Comparison of ENCODE assay signal across 8 cellular contexts in the genomic region with DNA sequence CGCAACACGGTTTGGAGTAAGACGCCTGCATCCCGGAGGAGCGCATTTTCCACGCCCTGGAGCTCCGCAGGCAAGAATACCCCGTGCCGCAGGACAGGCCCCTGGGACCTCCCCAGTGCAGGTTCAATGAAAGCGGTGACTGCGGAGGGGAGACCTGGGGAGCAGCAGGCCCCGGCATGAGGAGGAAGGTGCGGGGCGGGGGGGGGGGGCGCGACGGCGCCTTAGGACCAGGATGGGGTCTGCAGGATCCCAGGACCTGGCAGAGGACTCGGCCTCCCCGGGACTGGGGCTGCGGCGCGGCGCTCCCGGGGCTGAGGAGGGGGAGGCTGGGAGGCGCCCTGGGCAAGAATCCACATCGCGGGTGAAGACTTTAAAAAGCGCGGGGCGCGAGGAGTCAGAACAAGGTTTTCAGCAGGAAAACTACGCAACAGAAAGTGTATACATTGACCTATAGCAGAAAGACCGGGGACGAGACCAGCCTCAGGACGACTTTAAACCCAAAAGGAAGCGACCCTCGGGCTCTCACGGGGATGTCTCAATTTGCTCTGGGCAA. TPM values are rescaled to one million over a fixed set of nuclear protein-coding genes. Genes with fewer than 3 reads are reported as not detected.
DNase-seq lines count a peak whose midpoint lies in the region; ATAC-seq and TF ChIP-seq lines count a peak whose summit lies in the region.

No MANE protein-coding gene starts in this region.

- H3K79me2 ChIP-seq in OCI-LY1 (ENCODE audit: insufficient read depth, low read length) (no peaks in the 10 kb centered on the region), mesendoderm (ENCODE audit: control insufficient read depth, insufficient read depth, low read length) (peaks cover 3% of the 10 kb centered on the region)

- H4K8ac ChIP-seq in mesendoderm (ENCODE audit: low read depth, low read length): no peak overlapping the region

- ATAC-seq in HG02623 (IDR thresholded peaks at IDR 0.05; ENCODE audit: unreplicated experiment) (peak; percentile 22), upper lobe of right lung (peak; percentile 21)

- H3K4me2 ChIP-seq in OCI-LY1 (ENCODE audit: low read length) (peak overlapping the region; percentile 86), mesendoderm (ENCODE audit: low read length) (peak overlapping the region; percentile 76)

- H3K23ac ChIP-seq in mesendoderm (ENCODE audit: low read length): peak overlapping the region; percentile 15

- TF ChIP-seq CTCF in OCI-LY1 (IDR thresholded peaks at IDR 0.05; ENCODE audit: low read length) (no peak), upper lobe of right lung (IDR thresholded peaks at IDR 0.05) (no peak)

- peak overlapping the region; percentile 31 for H2BK120ac ChIP-seq in mesendoderm (ENCODE audit: low read depth, low read length)

- H3K4me1 ChIP-seq in OCI-LY1 (ENCODE audit: insufficient read depth, low read length, severe bottlenecking) (peaks cover 13% of the 10 kb centered on the region), mesendoderm (ENCODE audit: control insufficient read depth, low read depth, low read length) (peaks cover 2% of the 10 kb centered on the region), upper lobe of right lung (no peaks in the 10 kb centered on the region)

- H3K4ac ChIP-seq in mesendoderm (ENCODE audit: low read depth, low read length): peak overlapping the region; percentile 64

- H3F3A ChIP-seq in OCI-LY1 (ENCODE audit: insufficient read depth, low read length): no peaks in the 10 kb centered on the region

- H4K20me1 ChIP-seq in OCI-LY1 (ENCODE audit: insufficient read depth, low read length): no peaks in the 10 kb centered on the region

- H4K5ac ChIP-seq in mesendoderm (ENCODE audit: low read length): no peak overlapping the region

- intact Hi-C loops in upper lobe of right lung (cut with DNase I): no loop called here

- H3K27me3 ChIP-seq in OCI-LY1 (ENCODE audit: insufficient read depth, low read length) (no peaks in the 10 kb centered on the region), mesendoderm (ENCODE audit: insufficient read depth, low read length, poor library complexity) (no peaks in the 10 kb centered on the region), upper lobe of right lung (no peaks in the 10 kb centered on the region)

- H3K9me2 ChIP-seq in OCI-LY1 (ENCODE audit: low read depth, low read length): no peaks in the 10 kb centered on the region

- H3K9me3 ChIP-seq in OCI-LY1 (ENCODE audit: low read length) (no peaks in the 10 kb centered on the region), upper lobe of right lung (no peaks in the 10 kb centered on the region)

- no peak overlapping the region for H2AK5ac ChIP-seq in mesendoderm (ENCODE audit: low read length)

- no peak overlapping the region for H2BK15ac ChIP-seq in mesendoderm (replicated peaks; ENCODE audit: low read depth)

- no peaks in the 10 kb centered on the region for H3K79me1 ChIP-seq in mesendoderm (ENCODE audit: low read length)

- peak; percentile 4 for DNase-seq in stimulated activated CD4-positive, alpha-beta T cell treated with anti-CD3 and anti-CD28 coated beads, Interleukin-12 subunit alpha, Interleukin-12 subunit beta, amount 100 ng/mL, for 4 hours
- no peak for DNase-seq in stimulated activated CD4-positive, alpha-beta T cell treated with anti-CD3 and anti-CD28 coated beads, Interleukin-4, amount 100 ng/mL, for 24 hours
- DNase-seq in ecto neural progenitor cell (ENCODE audit: low spot score) (peak; percentile 70), mesendoderm (no peak), upper lobe of right lung (no peak), midbrain (lab: John Stamatoyannopoulos, UW) (no peak)

- H2AFZ ChIP-seq in OCI-LY1 (ENCODE audit: low read length): no peak overlapping the region

- H3K9ac ChIP-seq in OCI-LY1 (ENCODE audit: low read length) (peak overlapping the region; percentile 70), mesendoderm (ENCODE audit: low read length) (peak overlapping the region; percentile 88)

- H2BK5ac ChIP-seq in mesendoderm (ENCODE audit: low read length): no peak overlapping the region

- peak overlapping the region; percentile 63 for H3K18ac ChIP-seq in mesendoderm (ENCODE audit: low read length)

- H3K27ac ChIP-seq in OCI-LY1 (ENCODE audit: low read depth, low read length, poor library complexity, severe bottlenecking) (peak overlapping the region; percentile 21), mesendoderm (ENCODE audit: low read depth, low read length) (peak overlapping the region; percentile 27), upper lobe of right lung (peak overlapping the region; percentile 95)

- WGBS in mesendoderm (ENCODE audit: extremely low coverage, insufficient coverage, low lambda C conversion rate): no CpG with 5 or more reads among the region's 39 CpGs

- H3K36me3 ChIP-seq in OCI-LY1 (ENCODE audit: insufficient read depth, low read length): peaks cover 25% of the 10 kb centered on the region
- no peaks in the 10 kb centered on the region for H3K36me3 ChIP-seq in mesendoderm (ENCODE audit: control insufficient read depth, insufficient read depth, low read length)
- no peaks in the 10 kb centered on the region for H3K36me3 ChIP-seq in upper lobe of right lung

- H3K4me3 ChIP-seq in OCI-LY1 (ENCODE audit: low read depth, low read length, poor library complexity, severe bottlenecking): peak overlapping the region; percentile 78
- H3K4me3 ChIP-seq in mesendoderm (ENCODE audit: low read length): peak overlapping the region; percentile 98
- peak overlapping the region; percentile 85 for H3K4me3 ChIP-seq in upper lobe of right lung

- H3K56ac ChIP-seq in mesendoderm (ENCODE audit: low read length): peak overlapping the region; percentile 84

RNA-seq across cellular contexts. Expression of a gene that starts 0.4 kb away (rescaled TPM):
- 12.0 TPM for polyA plus RNA-seq in mesendoderm (2013, experiment 1 of 2)
- 13.8 TPM for polyA plus RNA-seq in mesendoderm (2013, experiment 2 of 2)
- 23.2 TPM for total RNA-seq in upper lobe of right lung

RNA-seq across cellular contexts. Expression of a gene that starts 52.2 kb away (rescaled TPM):
- 19.5 TPM for polyA plus RNA-seq in mesendoderm (2013, experiment 1 of 2)
- 19.6 TPM for polyA plus RNA-seq in mesendoderm (2013, experiment 2 of 2)
- total RNA-seq in upper lobe of right lung: 13.1 TPM

Comparison
In these comparisons a context has a peak if more than half of its experiments do, and no peak if none do; other contexts are left out.
1. DNase-seq: peak in stimulated activated CD4-positive, alpha-beta T cell treated with anti-CD3 and anti-CD28 coated beads, Interleukin-12 subunit alpha, Interleukin-12 subunit beta, amount 100 ng/mL, for 4 hours (single experiment) and ecto neural progenitor cell (single experiment); none in stimulated activated CD4-positive, alpha-beta T cell treated with anti-CD3 and anti-CD28 coated beads, Interleukin-4, amount 100 ng/mL, for 24 hours (single experiment), mesendoderm (single experiment), upper lobe of right lung (single experiment) and midbrain (single experiment).
2. H3K27ac ChIP-seq: peak in every context shown above with its lines; median percentile 95 in upper lobe of right lung; 27 in mesendoderm; 21 in OCI-LY1.
3. Peak in every context shown above with its lines, with median percentiles within 50 percentile points of each other: H3K4me3 ChIP-seq.